In genomic region chr19:43789029-43789428, GRCh38 we compare ENCODE assay signal across 1 cellular context.
TF ChIP-seq lines count a peak whose summit lies in the region.

No MANE protein-coding gene starts in this region.

TF ChIP-seq in GM23338, 12 proteins besides CTCF, POLR2A, EP300 and RAD21 (continued from another document):
- peak; percentile 94 for TF ChIP-seq REST (IDR thresholded peaks at IDR 0.05; ENCODE audit: unreplicated experiment)
- no peak for TF ChIP-seq CREB1 (CRISPR knock-in tag; IDR thresholded peaks at IDR 0.05; ENCODE audit: low read depth)
